Comparison of ENCODE assay signal across 1 cellular context in genomic region chr1:23110391-23110790, GRCh38.
TF ChIP-seq lines count a peak whose summit lies in the region.

No MANE protein-coding gene starts in this region.

TF ChIP-seq in K562, 482 proteins besides CTCF, POLR2A, EP300 and RAD21 (continued from another document and continues in another):
- TF ChIP-seq DEAF1 (CRISPR knock-in tag; IDR thresholded peaks at IDR 0.05) (no peak), MYC (IDR thresholded peaks at IDR 0.05; ENCODE audit: low read depth, low read length) (no peak), MYC (CRISPR knock-in tag; IDR thresholded peaks at IDR 0.05; ENCODE audit: borderline replicate concordance, low read depth) (no peak), NKRF (IDR thresholded peaks at IDR 0.05; ENCODE audit: borderline replicate concordance) (peak; percentile 51), TCF7 (IDR thresholded peaks at IDR 0.05; ENCODE audit: borderline replicate concordance) (no peak), ZBTB8A (IDR thresholded peaks at IDR 0.05; ENCODE audit: partially characterized antibody) (no peak), RUNX1 (IDR thresholded peaks at IDR 0.05; ENCODE audit: low read depth) (no peak), ZNF717 (CRISPR knock-in tag; IDR thresholded peaks at IDR 0.05) (no peak), ESRRA (IDR thresholded peaks at IDR 0.05; ENCODE audit: borderline replicate concordance, low read depth) (no peak), RBM14 (IDR thresholded peaks at IDR 0.05; ENCODE audit: borderline replicate concordance, insufficient read depth, low read depth, low read length) (no peak), NFE2 (IDR thresholded peaks at IDR 0.05; ENCODE audit: low read depth) (no peak), BHLHE40 (IDR thresholded peaks at IDR 0.05; ENCODE audit: low read length) (no peak), ZBTB7A (IDR thresholded peaks at IDR 0.05; ENCODE audit: borderline replicate concordance, control insufficient read depth, low read depth, low read length) (no peak), TCF7L2 (IDR thresholded peaks at IDR 0.05; ENCODE audit: low read depth, low read length) (no peak), MEF2A (IDR thresholded peaks at IDR 0.05; ENCODE audit: control insufficient read depth, low read depth, low read length) (no peak), CBX5 (IDR thresholded peaks at IDR 0.05; ENCODE audit: borderline replicate concordance, low read depth) (no peak), MBD1 (CRISPR knock-in tag; IDR thresholded peaks at IDR 0.05) (0 out of 2 replicates have a peak, but pooled peaks have one; percentile 52), NR4A1 (CRISPR knock-in tag; IDR thresholded peaks at IDR 0.05) (no peak), NR4A1 (tag; IDR thresholded peaks at IDR 0.05) (no peak), ZBTB40 (IDR thresholded peaks at IDR 0.05) (0 out of 2 replicates have a peak, but pooled peaks have one; percentile 23), ZBTB40 (CRISPR knock-in tag; IDR thresholded peaks at IDR 0.05) (no peak), NFXL1 (CRISPR knock-in tag; IDR thresholded peaks at IDR 0.05) (no peak), ARHGAP35 (IDR thresholded peaks at IDR 0.05; ENCODE audit: partially characterized antibody) (peak; percentile 9), THRB (CRISPR knock-in tag; conservative IDR thresholded peaks at IDR 0.05) (0 out of 2 replicates have a peak, but pooled peaks have one; percentile 64), SAFB (IDR thresholded peaks at IDR 0.05; ENCODE audit: borderline replicate concordance, low read depth, low read length) (no peak), MTA1 (IDR thresholded peaks at IDR 0.05; ENCODE audit: borderline replicate concordance) (no peak), WHSC1 (IDR thresholded peaks at IDR 0.05; ENCODE audit: low read length) (no peak), ATF1 (CRISPR knock-in tag; IDR thresholded peaks at IDR 0.05) (no peak), ATF1 (tag; IDR thresholded peaks at IDR 0.05) (no peak), E2F4 (CRISPR knock-in tag; IDR thresholded peaks at IDR 0.05; ENCODE audit: low read depth) (no peak), OTX1 (CRISPR knock-in tag; IDR thresholded peaks at IDR 0.05) (peak; percentile 25; the same call in 1 of the 2 replicates), MLLT1 (IDR thresholded peaks at IDR 0.05) (0 out of 4 replicates have a peak, but pooled peaks of 1 of the 2 experiments have one; percentile 38), EZH2 (IDR thresholded peaks at IDR 0.05; ENCODE audit: borderline replicate concordance, low read depth, low read length) (no peak), MIER1 (IDR thresholded peaks at IDR 0.05; ENCODE audit: low read depth) (no peak), ZBTB33 (CRISPR knock-in tag; IDR thresholded peaks at IDR 0.05) (no peak), ELF2 (CRISPR knock-in tag; IDR thresholded peaks at IDR 0.05) (no peak)
